Comparison of ENCODE assay signal across 10 cellular contexts in genomic region chr2:162007447-162008040, GRCh38.
A peak's percentile ranks its signal among the peaks of the same experiment; 100 is the strongest.
DNase-seq lines count a peak whose midpoint lies in the region; ATAC-seq and TF ChIP-seq lines count a peak whose summit lies in the region.
"Had no signal": no experiment of that assay in that cellular context is flagged by ENCODE, and none has a peak within 500 bp of the region (broad histone marks: within the 10 kb centered on the region; RNA-seq: fewer than 3 reads in every experiment).

No MANE protein-coding gene starts in this region.

- ATAC-seq in HG03571 (IDR thresholded peaks at IDR 0.05; ENCODE audit: unreplicated experiment), result no peak
- no peak for ATAC-seq in HG03095 (IDR thresholded peaks at IDR 0.05; ENCODE audit: unreplicated experiment)

- peak; percentile 24; the same call in 1 of the 2 replicates for TF ChIP-seq CTCF in BE2C (IDR thresholded peaks at IDR 0.05; ENCODE audit: low read depth, low read length)
- peak; percentile 76 for TF ChIP-seq CTCF in mesothelial cell of epicardium (IDR thresholded peaks at IDR 0.05; ENCODE audit: unreplicated experiment)

- H3K27ac ChIP-seq in GM23248, result no peak overlapping the region
- H3K27ac ChIP-seq in mesendoderm (ENCODE audit: low read depth, low read length), result no peak overlapping the region
- no peak overlapping the region for H3K27ac ChIP-seq in effector memory CD4-positive, alpha-beta T cell (ENCODE audit: insufficient read depth, low read length, poor library complexity, severe bottlenecking)

- no peak overlapping the region for H3K27ac Mint-ChIP-seq in mesothelial cell of epicardium

- H3K27me3 Mint-ChIP-seq in mesothelial cell of epicardium (ENCODE audit: low read depth), result peaks cover 6% of the 10 kb centered on the region

- no peak overlapping the region for H2AFZ ChIP-seq in GM23248

- H3K9me3 ChIP-seq in BE2C (no peaks in the 10 kb centered on the region), GM23248 (ENCODE audit: low read depth) (no peaks in the 10 kb centered on the region)
- no peaks in the 10 kb centered on the region for H3K9me3 ChIP-seq in effector memory CD4-positive, alpha-beta T cell (ENCODE audit: control insufficient read depth, low read length)

- H3K56ac ChIP-seq in mesendoderm (ENCODE audit: low read length), result no peak overlapping the region

- no peak overlapping the region for H2AK5ac ChIP-seq in mesendoderm (ENCODE audit: low read length)

- H2BK15ac ChIP-seq in mesendoderm (replicated peaks; ENCODE audit: low read depth), result no peak overlapping the region

- H3K4me1 ChIP-seq in BE2C (no peaks in the 10 kb centered on the region), GM23248 (ENCODE audit: insufficient read depth) (no peaks in the 10 kb centered on the region; the same call in 1 of the 2 replicates), mesendoderm (ENCODE audit: control insufficient read depth, low read depth, low read length) (peaks cover 3% of the 10 kb centered on the region)
- H3K4me1 ChIP-seq in effector memory CD4-positive, alpha-beta T cell (ENCODE audit: control insufficient read depth, insufficient read depth, low read length, poor library complexity, severe bottlenecking), result peaks cover 23% of the 10 kb centered on the region

- H3K23ac ChIP-seq in mesendoderm (ENCODE audit: low read length), result no peak overlapping the region

- no peak overlapping the region for H2BK5ac ChIP-seq in mesendoderm (ENCODE audit: low read length)

- no peaks in the 10 kb centered on the region for H3K36me3 Mint-ChIP-seq in mesothelial cell of epicardium

- DNase-seq in BE2C, result no peak
- peak; percentile 32 for DNase-seq in GM23248
- peak; percentile 16 for DNase-seq in amniotic epithelial cell (ENCODE audit: low read depth)
- DNase-seq in mesothelial cell of epicardium (ENCODE audit: low spot score in 2 of 2, unreplicated experiment in 2 of 2), result no peak
- no peak for DNase-seq in mesendoderm
- no peak for DNase-seq in effector memory CD4-positive, alpha-beta T cell
- DNase-seq: aorta, NCI-H526 treated with DMSO at 0.1 percent for 48 hours had no signal

- H3K18ac ChIP-seq in mesendoderm (ENCODE audit: low read length), result no peak overlapping the region

- H3K4me3 ChIP-seq in BE2C (ENCODE audit: low read depth, low read length) (no peak overlapping the region), GM23248 (no peak overlapping the region), mesendoderm (ENCODE audit: low read length) (no peak overlapping the region)
- H3K4me3 ChIP-seq in effector memory CD4-positive, alpha-beta T cell (ENCODE audit: insufficient read depth, low read depth, low read length, poor library complexity, severe bottlenecking), result no peak overlapping the region

- H3K9ac ChIP-seq in GM23248 (no peak overlapping the region), mesendoderm (ENCODE audit: low read length) (no peak overlapping the region)

- H4K5ac ChIP-seq in mesendoderm (ENCODE audit: low read length), result no peak overlapping the region

- no peaks in the 10 kb centered on the region for H4K20me1 ChIP-seq in GM23248 (ENCODE audit: insufficient read depth)

- H3K4me2 ChIP-seq in GM23248 (ENCODE audit: unreplicated experiment) (no peak overlapping the region), mesendoderm (ENCODE audit: low read length) (no peak overlapping the region)

- H3K9me2 ChIP-seq in GM23248 (ENCODE audit: insufficient read depth), result no peaks in the 10 kb centered on the region

- H3K4ac ChIP-seq in mesendoderm (ENCODE audit: low read depth, low read length), result no peak overlapping the region

- no peaks in the 10 kb centered on the region for H3K9me3 Mint-ChIP-seq in mesothelial cell of epicardium

- no peak overlapping the region for H2BK120ac ChIP-seq in mesendoderm (ENCODE audit: low read depth, low read length)

- no peak overlapping the region for H4K8ac ChIP-seq in mesendoderm (ENCODE audit: low read depth, low read length)

- H3K79me1 ChIP-seq in mesendoderm (ENCODE audit: low read length), result no peaks in the 10 kb centered on the region

- H3F3A ChIP-seq in GM23248 (ENCODE audit: insufficient read depth), result no peaks in the 10 kb centered on the region

- in situ Hi-C loops in GM23248 (cut with MboI), result loop anchor here (10.0 kb wide), 1 partner anchor 107 kb away; no protein-coding TSS in a partner anchor

- H3K36me3 ChIP-seq in BE2C, result no peaks in the 10 kb centered on the region
- no peaks in the 10 kb centered on the region for H3K36me3 ChIP-seq in GM23248 (ENCODE audit: low read depth)
- H3K36me3 ChIP-seq in mesendoderm (ENCODE audit: control insufficient read depth, insufficient read depth, low read length), result no peaks in the 10 kb centered on the region
- H3K36me3 ChIP-seq in effector memory CD4-positive, alpha-beta T cell (ENCODE audit: control insufficient read depth, insufficient read depth, low read length), result peaks cover 32% of the 10 kb centered on the region

- no peaks in the 10 kb centered on the region for H3K27me3 ChIP-seq in BE2C
- no peaks in the 10 kb centered on the region for H3K27me3 ChIP-seq in GM23248 (replicated peaks; ENCODE audit: insufficient read depth)
- no peaks in the 10 kb centered on the region for H3K27me3 ChIP-seq in mesendoderm (ENCODE audit: insufficient read depth, low read length, poor library complexity)
- H3K27me3 ChIP-seq in effector memory CD4-positive, alpha-beta T cell (replicated peaks; ENCODE audit: control insufficient read depth, insufficient read depth, low read length, poor library complexity, severe bottlenecking), result no peaks in the 10 kb centered on the region

- 51 to 56% methylated on average over 3 of the region's 3 CpGs for WGBS in GM23248 (ENCODE audit: low coverage in 1 of 2, low lambda C conversion rate in 2 of 2, missing lambda C conversion rate in 2 of 2), 2 experiments
- no CpG with 5 or more reads among the region's 3 CpGs for WGBS in mesendoderm (ENCODE audit: extremely low coverage, insufficient coverage, low lambda C conversion rate)

- no peak overlapping the region for H3K4me3 Mint-ChIP-seq in mesothelial cell of epicardium

- H3K4me1 Mint-ChIP-seq in mesothelial cell of epicardium, result peaks cover 10% of the 10 kb centered on the region

- H3K79me2 ChIP-seq in GM23248 (ENCODE audit: insufficient read depth) (no peaks in the 10 kb centered on the region), mesendoderm (ENCODE audit: control insufficient read depth, insufficient read depth, low read length) (no peaks in the 10 kb centered on the region)

Comparison
In these comparisons a context has a peak if more than half of its experiments do, and no peak if none do; other contexts are left out.
1. DNase-seq: peak in GM23248 (single experiment) and amniotic epithelial cell (single experiment); none in BE2C (single experiment), mesothelial cell of epicardium (0 of 2), mesendoderm (single experiment) and effector memory CD4-positive, alpha-beta T cell (0 of 3).